Comparison of ENCODE assay signal across 27 cellular contexts in the genomic region with DNA sequence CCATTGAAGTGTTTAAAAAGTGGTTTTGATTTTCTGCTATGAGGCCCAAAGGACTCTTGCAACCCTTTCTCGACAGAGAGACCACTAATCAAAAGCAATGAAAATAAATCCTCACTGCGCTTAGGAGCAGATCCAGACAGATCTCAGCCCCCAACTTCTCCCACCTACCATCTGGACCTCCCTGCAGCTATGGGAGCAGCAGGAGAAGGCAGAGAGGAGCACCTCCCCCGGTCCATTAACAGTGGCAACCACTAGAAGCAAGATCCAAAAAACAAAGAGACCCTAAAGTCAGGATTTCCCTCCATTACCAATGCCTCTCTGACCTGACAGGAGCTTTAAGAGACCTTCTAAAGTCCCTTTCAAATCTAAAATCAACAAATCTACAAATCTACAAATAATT.
"Had no signal": no experiment of that assay in that cellular context is flagged by ENCODE, and none has a peak within 500 bp of the region (broad histone marks: within the 10 kb centered on the region; RNA-seq: fewer than 3 reads in every experiment).

No MANE protein-coding gene starts in this region.

- H3K4me2 ChIP-seq: hepatocyte had no signal

- H3K36me3 ChIP-seq: ascending aorta, cardiac muscle cell, gastrocnemius medialis, suprapubic skin, tibial artery had no signal

- H3K9me3 ChIP-seq: ascending aorta, gastrocnemius medialis, psoas muscle, suprapubic skin, tibial artery had no signal

- H3K9ac ChIP-seq: parathyroid adenoma had no signal

- H3K79me2 ChIP-seq: hepatocyte, parathyroid adenoma had no signal

- H2AFZ ChIP-seq: hepatocyte, parathyroid adenoma had no signal

- ATAC-seq: activated CD4-positive, CD25-positive, alpha-beta regulatory T cell treated with anti-CD3 and anti-CD28 coated beads, Interleukin-2, amount 50 U/mL, for 24 hours; gastrocnemius medialis; left cardiac atrium; psoas muscle; T-cell had no signal

- H3K27me3 ChIP-seq: ascending aorta, cardiac muscle cell, dorsolateral prefrontal cortex, gastrocnemius medialis, hepatocyte, suprapubic skin, tibial artery had no signal

- DNase-seq: activated CD4-positive, alpha-beta memory T cell treated with anti-CD3 and anti-CD28 coated beads, Interleukin-2, amount 10 ng/mL, durations not matched to agents 7 days and 5 days; activated CD4-positive, alpha-beta T cell treated with anti-CD3 and anti-CD28 coated beads, Interleukin-2, amount 10 ng/mL, durations not matched to agents 7 days and 5 days; activated CD8-positive, alpha-beta memory T cell treated with anti-CD3 and anti-CD28 coated beads, Interleukin-2, amount 50 U/mL, for 48 hours; activated gamma-delta T cell; activated naive CD4-positive, alpha-beta T cell treated with anti-CD3 and anti-CD28 coated beads, Interleukin-2, amount 10 ng/mL, durations not matched to agents 7 days and 5 days; activated naive CD8-positive, alpha-beta T cell treated with anti-CD3 and anti-CD28 coated beads, Interleukin-2, amount 10 ng/mL, durations not matched to agents 7 days and 5 days; activated T-cell treated with anti-CD3 and anti-CD28 coated beads, Interleukin-2, amount 50 U/mL, for 24 hours; dorsolateral prefrontal cortex; effector memory CD4-positive, alpha-beta T cell; gastrocnemius medialis; left cardiac atrium; mammary epithelial cell; naive B cell; occipital lobe; psoas muscle; stimulated activated CD4-positive, alpha-beta T cell treated with anti-CD3 and anti-CD28 coated beads, Interleukin-15, amount 100 ng/mL, for 24 hours; stimulated activated CD4-positive, alpha-beta T cell treated with anti-CD3 and anti-CD28 coated beads, Interleukin-2, amount 100 ng/mL, for 24 hours; stimulated activated naive CD4-positive, alpha-beta T cell; T-cell; tibial artery had no signal

- H3K4me1 ChIP-seq: ascending aorta, gastrocnemius medialis, psoas muscle, tibial artery had no signal

- H3K4me3 ChIP-seq: ascending aorta, cardiac muscle cell, coronary artery, dorsolateral prefrontal cortex, gastrocnemius medialis, hepatocyte, psoas muscle, suprapubic skin, tibial artery had no signal

- H3K27ac ChIP-seq: ascending aorta, cardiac muscle cell, coronary artery, dorsolateral prefrontal cortex, gastrocnemius medialis, hepatocyte, parathyroid adenoma, psoas muscle, suprapubic skin, tibial artery had no signal
